In the genomic region with DNA sequence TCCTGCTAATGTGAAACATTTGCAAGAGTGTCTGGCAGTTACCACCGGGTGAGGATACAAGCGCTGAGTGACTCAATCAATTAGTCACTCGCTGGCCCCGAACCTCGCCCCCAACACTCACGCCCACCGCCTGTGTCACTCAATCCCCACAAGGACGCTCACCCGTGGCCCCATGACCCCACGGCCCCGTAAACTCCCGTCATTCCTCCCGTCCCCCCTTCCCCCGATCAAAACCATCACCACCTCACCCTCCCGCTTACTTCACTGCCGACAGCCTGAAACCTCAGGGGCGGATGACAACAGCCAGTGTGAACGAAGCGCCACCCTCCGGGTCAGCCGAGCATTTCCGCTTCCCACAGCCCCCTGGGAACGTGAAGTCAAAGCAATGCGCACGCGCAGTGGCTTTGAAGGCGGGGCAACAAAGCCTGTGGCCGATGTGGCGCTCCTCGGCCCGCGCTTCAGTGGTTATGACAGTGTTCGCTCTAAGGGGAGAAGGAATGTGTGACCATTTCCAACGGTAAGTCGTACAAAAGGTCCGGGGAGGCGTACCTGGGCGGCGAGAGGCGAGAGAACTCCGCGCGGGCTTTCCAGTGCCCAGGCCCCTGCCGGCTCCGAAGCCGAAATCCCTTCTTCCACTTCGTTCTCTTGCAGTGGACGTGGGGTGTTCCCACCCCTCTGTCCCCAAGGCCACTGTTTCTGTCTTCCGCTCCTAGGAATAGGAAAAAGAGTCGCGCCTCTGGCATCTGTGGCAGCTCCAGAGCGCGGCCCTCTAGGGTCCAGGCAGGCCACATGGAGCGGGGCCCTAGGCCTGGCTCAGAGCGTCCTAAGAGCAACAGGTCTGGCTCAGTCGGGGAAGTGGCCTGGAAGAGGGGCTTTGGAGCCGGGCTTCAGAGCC, we compare ENCODE assay signal across 1 cellular context.
TF ChIP-seq lines count a peak whose summit lies in the region.

A gene (minus strand): TSS at position 311 of the 895 bp plus-strand sequence. CDS start 3,334 bp downstream, outside the sequence.

TF ChIP-seq in HepG2, 621 proteins besides CTCF, POLR2A, EP300 and RAD21 (continued from another document and continues in another):
- TF ChIP-seq, protein P1, sequence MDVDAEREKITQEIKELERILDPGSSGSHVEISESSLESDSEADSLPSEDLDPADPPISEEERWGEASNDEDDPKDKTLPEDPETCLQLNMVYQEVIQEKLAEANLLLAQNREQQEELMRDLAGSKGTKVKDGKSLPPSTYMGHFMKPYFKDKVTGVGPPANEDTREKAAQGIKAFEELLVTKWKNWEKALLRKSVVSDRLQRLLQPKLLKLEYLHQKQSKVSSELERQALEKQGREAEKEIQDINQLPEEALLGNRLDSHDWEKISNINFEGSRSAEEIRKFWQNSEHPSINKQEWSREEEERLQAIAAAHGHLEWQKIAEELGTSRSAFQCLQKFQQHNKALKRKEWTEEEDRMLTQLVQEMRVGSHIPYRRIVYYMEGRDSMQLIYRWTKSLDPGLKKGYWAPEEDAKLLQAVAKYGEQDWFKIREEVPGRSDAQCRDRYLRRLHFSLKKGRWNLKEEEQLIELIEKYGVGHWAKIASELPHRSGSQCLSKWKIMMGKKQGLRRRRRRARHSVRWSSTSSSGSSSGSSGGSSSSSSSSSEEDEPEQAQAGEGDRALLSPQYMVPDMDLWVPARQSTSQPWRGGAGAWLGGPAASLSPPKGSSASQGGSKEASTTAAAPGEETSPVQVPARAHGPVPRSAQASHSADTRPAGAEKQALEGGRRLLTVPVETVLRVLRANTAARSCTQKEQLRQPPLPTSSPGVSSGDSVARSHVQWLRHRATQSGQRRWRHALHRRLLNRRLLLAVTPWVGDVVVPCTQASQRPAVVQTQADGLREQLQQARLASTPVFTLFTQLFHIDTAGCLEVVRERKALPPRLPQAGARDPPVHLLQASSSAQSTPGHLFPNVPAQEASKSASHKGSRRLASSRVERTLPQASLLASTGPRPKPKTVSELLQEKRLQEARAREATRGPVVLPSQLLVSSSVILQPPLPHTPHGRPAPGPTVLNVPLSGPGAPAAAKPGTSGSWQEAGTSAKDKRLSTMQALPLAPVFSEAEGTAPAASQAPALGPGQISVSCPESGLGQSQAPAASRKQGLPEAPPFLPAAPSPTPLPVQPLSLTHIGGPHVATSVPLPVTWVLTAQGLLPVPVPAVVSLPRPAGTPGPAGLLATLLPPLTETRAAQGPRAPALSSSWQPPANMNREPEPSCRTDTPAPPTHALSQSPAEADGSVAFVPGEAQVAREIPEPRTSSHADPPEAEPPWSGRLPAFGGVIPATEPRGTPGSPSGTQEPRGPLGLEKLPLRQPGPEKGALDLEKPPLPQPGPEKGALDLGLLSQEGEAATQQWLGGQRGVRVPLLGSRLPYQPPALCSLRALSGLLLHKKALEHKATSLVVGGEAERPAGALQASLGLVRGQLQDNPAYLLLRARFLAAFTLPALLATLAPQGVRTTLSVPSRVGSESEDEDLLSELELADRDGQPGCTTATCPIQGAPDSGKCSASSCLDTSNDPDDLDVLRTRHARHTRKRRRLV (CRISPR knock-in tag; IDR thresholded peaks at IDR 0.05) = no peak
- TF ChIP-seq ZNF225 (CRISPR knock-in tag; IDR thresholded peaks at IDR 0.05) = no peak; the same call in 1 of the 2 replicates
- TF ChIP-seq RARG (CRISPR knock-in tag; IDR thresholded peaks at IDR 0.05; ENCODE audit: low read depth) = no peak
- no peak for TF ChIP-seq ZNF138 (CRISPR knock-in tag; IDR thresholded peaks at IDR 0.05; ENCODE audit: low read depth)
- TF ChIP-seq, protein P2, sequence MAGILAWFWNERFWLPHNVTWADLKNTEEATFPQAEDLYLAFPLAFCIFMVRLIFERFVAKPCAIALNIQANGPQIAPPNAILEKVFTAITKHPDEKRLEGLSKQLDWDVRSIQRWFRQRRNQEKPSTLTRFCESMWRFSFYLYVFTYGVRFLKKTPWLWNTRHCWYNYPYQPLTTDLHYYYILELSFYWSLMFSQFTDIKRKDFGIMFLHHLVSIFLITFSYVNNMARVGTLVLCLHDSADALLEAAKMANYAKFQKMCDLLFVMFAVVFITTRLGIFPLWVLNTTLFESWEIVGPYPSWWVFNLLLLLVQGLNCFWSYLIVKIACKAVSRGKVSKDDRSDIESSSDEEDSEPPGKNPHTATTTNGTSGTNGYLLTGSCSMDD (CRISPR knock-in tag; IDR thresholded peaks at IDR 0.05) = no peak
- TF ChIP-seq ZNF451 (CRISPR knock-in tag; IDR thresholded peaks at IDR 0.05) = no peak
- TF ChIP-seq NPAS2 (CRISPR knock-in tag; IDR thresholded peaks at IDR 0.05; ENCODE audit: borderline replicate concordance) = no peak
- TF ChIP-seq ZFP1 (CRISPR knock-in tag; IDR thresholded peaks at IDR 0.05) = no peak
- TF ChIP-seq SMYD3 (CRISPR knock-in tag; IDR thresholded peaks at IDR 0.05) = no peak
- TF ChIP-seq ISL2 (CRISPR knock-in tag; IDR thresholded peaks at IDR 0.05) = no peak
- no peak for TF ChIP-seq FOXA1 (IDR thresholded peaks at IDR 0.05)
- no peak for TF ChIP-seq FOXA1 (CRISPR knock-in tag; IDR thresholded peaks at IDR 0.05)
- no peak for TF ChIP-seq ZBTB1 (CRISPR knock-in tag; IDR thresholded peaks at IDR 0.05; ENCODE audit: borderline replicate concordance)
- no peak for TF ChIP-seq ZNF335 (CRISPR knock-in tag; IDR thresholded peaks at IDR 0.05)
- no peak for TF ChIP-seq NR3C1 (CRISPR knock-in tag; IDR thresholded peaks at IDR 0.05)
- no peak for TF ChIP-seq ZNF34 (CRISPR knock-in tag; IDR thresholded peaks at IDR 0.05; ENCODE audit: borderline replicate concordance)
- TF ChIP-seq, protein P3, sequence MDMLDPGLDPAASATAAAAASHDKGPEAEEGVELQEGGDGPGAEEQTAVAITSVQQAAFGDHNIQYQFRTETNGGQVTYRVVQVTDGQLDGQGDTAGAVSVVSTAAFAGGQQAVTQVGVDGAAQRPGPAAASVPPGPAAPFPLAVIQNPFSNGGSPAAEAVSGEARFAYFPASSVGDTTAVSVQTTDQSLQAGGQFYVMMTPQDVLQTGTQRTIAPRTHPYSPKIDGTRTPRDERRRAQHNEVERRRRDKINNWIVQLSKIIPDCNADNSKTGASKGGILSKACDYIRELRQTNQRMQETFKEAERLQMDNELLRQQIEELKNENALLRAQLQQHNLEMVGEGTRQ (IDR thresholded peaks at IDR 0.05; ENCODE audit: low read depth, low read length) = no peak
- TF ChIP-seq, protein P3 (CRISPR knock-in tag; IDR thresholded peaks at IDR 0.05; ENCODE audit: borderline replicate concordance) = no peak
- no peak for TF ChIP-seq ELF4 (CRISPR knock-in tag; IDR thresholded peaks at IDR 0.05; ENCODE audit: borderline replicate concordance)
- 0 out of 2 replicates have a peak, but pooled peaks have one; percentile 22 for TF ChIP-seq DR1 (CRISPR knock-in tag; IDR thresholded peaks at IDR 0.05)
- TF ChIP-seq, protein P4, sequence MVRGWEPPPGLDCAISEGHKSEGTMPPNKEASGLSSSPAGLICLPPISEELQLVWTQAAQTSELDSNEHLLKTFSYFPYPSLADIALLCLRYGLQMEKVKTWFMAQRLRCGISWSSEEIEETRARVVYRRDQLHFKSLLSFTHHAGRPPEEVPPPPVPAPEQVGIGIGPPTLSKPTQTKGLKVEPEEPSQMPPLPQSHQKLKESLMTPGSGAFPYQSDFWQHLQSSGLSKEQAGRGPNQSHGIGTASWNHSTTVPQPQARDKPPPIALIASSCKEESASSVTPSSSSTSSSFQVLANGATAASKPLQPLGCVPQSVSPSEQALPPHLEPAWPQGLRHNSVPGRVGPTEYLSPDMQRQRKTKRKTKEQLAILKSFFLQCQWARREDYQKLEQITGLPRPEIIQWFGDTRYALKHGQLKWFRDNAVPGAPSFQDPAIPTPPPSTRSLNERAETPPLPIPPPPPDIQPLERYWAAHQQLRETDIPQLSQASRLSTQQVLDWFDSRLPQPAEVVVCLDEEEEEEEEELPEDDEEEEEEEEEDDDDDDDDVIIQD (CRISPR knock-in tag; IDR thresholded peaks at IDR 0.05; ENCODE audit: low read depth) = 0 out of 2 replicates have a peak, but pooled peaks have one; percentile 29
- no peak; the same call in 1 of the 2 replicates for TF ChIP-seq ZSCAN21 (CRISPR knock-in tag; IDR thresholded peaks at IDR 0.05; ENCODE audit: borderline replicate concordance)
- no peak for TF ChIP-seq SMAD3 (CRISPR knock-in tag; IDR thresholded peaks at IDR 0.05)
- TF ChIP-seq, protein P5, sequence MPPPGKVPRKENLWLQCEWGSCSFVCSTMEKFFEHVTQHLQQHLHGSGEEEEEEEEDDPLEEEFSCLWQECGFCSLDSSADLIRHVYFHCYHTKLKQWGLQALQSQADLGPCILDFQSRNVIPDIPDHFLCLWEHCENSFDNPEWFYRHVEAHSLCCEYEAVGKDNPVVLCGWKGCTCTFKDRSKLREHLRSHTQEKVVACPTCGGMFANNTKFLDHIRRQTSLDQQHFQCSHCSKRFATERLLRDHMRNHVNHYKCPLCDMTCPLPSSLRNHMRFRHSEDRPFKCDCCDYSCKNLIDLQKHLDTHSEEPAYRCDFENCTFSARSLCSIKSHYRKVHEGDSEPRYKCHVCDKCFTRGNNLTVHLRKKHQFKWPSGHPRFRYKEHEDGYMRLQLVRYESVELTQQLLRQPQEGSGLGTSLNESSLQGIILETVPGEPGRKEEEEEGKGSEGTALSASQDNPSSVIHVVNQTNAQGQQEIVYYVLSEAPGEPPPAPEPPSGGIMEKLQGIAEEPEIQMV (CRISPR knock-in tag; IDR thresholded peaks at IDR 0.05; ENCODE audit: low read depth) = no peak
- TF ChIP-seq, protein P6, sequence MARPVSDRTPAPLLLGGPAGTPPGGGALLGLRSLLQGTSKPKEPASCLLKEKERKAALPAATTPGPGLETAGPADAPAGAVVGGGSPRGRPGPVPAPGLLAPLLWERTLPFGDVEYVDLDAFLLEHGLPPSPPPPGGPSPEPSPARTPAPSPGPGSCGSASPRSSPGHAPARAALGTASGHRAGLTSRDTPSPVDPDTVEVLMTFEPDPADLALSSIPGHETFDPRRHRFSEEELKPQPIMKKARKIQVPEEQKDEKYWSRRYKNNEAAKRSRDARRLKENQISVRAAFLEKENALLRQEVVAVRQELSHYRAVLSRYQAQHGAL (CRISPR knock-in tag; IDR thresholded peaks at IDR 0.05; ENCODE audit: not compliant biosample characterization) = no peak
- peak; percentile 41; the same call in 1 of the 2 replicates for TF ChIP-seq TBX3 (IDR thresholded peaks at IDR 0.05; ENCODE audit: borderline replicate concordance)
- no peak for TF ChIP-seq RAD51 (IDR thresholded peaks at IDR 0.05; ENCODE audit: borderline replicate concordance)
- TF ChIP-seq ZNF7 (CRISPR knock-in tag; IDR thresholded peaks at IDR 0.05) = no peak
- TF ChIP-seq ZNF615 (CRISPR knock-in tag; IDR thresholded peaks at IDR 0.05; ENCODE audit: borderline replicate concordance) = no peak
- no peak for TF ChIP-seq ZNF607 (CRISPR knock-in tag; IDR thresholded peaks at IDR 0.05; ENCODE audit: borderline replicate concordance)
- TF ChIP-seq HNF4G (IDR thresholded peaks at IDR 0.05; ENCODE audit: borderline replicate concordance, low read depth, low read length) = no peak
- TF ChIP-seq HNF4G (CRISPR knock-in tag; IDR thresholded peaks at IDR 0.05; ENCODE audit: borderline replicate concordance, low read depth) = no peak
- no peak for TF ChIP-seq ZNF317 (CRISPR knock-in tag; IDR thresholded peaks at IDR 0.05)
- TF ChIP-seq TBX2 (CRISPR knock-in tag; IDR thresholded peaks at IDR 0.05; ENCODE audit: borderline replicate concordance) = no peak; the same call in 1 of the 2 replicates
- no peak for TF ChIP-seq ZFP36L1 (CRISPR knock-in tag; IDR thresholded peaks at IDR 0.05)
- TF ChIP-seq MIER3 (CRISPR knock-in tag; IDR thresholded peaks at IDR 0.05; ENCODE audit: borderline replicate concordance) = peak; percentile 58; the same call in 1 of the 2 replicates
- TF ChIP-seq ATF1 (CRISPR knock-in tag; IDR thresholded peaks at IDR 0.05) = no peak; the same call in 1 of the 2 replicates
- TF ChIP-seq ZNF20 (CRISPR knock-in tag; IDR thresholded peaks at IDR 0.05) = no peak
- TF ChIP-seq NFRKB (IDR thresholded peaks at IDR 0.05) = no peak
- TF ChIP-seq ZNF180 (CRISPR knock-in tag; IDR thresholded peaks at IDR 0.05; ENCODE audit: borderline replicate concordance, low read depth) = no peak
- TF ChIP-seq SIN3A (IDR thresholded peaks at IDR 0.05; ENCODE audit: borderline replicate concordance, low read depth, low read length) = no peak
- TF ChIP-seq ETV6 (CRISPR knock-in tag; conservative IDR thresholded peaks at IDR 0.05) = no peak
- TF ChIP-seq, protein P7, sequence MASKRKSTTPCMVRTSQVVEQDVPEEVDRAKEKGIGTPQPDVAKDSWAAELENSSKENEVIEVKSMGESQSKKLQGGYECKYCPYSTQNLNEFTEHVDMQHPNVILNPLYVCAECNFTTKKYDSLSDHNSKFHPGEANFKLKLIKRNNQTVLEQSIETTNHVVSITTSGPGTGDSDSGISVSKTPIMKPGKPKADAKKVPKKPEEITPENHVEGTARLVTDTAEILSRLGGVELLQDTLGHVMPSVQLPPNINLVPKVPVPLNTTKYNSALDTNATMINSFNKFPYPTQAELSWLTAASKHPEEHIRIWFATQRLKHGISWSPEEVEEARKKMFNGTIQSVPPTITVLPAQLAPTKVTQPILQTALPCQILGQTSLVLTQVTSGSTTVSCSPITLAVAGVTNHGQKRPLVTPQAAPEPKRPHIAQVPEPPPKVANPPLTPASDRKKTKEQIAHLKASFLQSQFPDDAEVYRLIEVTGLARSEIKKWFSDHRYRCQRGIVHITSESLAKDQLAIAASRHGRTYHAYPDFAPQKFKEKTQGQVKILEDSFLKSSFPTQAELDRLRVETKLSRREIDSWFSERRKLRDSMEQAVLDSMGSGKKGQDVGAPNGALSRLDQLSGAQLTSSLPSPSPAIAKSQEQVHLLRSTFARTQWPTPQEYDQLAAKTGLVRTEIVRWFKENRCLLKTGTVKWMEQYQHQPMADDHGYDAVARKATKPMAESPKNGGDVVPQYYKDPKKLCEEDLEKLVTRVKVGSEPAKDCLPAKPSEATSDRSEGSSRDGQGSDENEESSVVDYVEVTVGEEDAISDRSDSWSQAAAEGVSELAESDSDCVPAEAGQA (IDR thresholded peaks at IDR 0.05; ENCODE audit: low read depth) = no peak
- TF ChIP-seq, protein P7 (CRISPR knock-in tag; IDR thresholded peaks at IDR 0.05; ENCODE audit: borderline replicate concordance) = no peak
